18 cellular contexts compared by ENCODE assay signal in the genomic region with DNA sequence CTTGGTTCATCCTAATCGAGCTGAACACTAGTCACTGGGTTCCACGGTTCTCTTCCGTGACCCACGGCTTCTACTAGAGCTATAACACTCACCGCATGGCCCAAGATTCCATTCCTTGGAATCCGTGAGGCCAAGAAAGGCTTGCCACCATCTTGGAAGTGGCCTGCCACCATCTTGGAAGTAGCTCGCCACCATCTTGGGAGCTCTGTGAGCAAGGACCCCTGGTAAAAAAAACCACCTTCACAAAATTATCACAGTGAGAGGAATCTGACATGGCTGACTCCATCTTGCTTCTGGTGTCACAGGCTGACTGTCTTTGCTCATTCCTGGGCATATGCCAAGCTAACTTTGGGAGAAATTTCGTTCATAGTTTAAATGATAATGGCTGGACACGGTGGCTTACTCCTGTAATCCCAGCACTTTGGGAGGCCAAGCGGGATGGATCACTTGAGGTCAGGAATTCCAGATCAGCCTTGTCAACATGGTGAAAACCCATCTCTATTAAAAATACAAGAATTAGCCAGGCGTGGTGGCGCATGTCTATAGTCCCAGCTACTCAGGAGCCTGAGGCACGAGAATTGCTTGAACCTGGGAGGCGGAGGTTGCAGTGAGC. TPM values are rescaled to one million over a fixed set of nuclear protein-coding genes. Genes with fewer than 3 reads are reported as not detected.
"Had no signal": no experiment of that assay in that cellular context is flagged by ENCODE, and none has a peak within 500 bp of the region (broad histone marks: within the 10 kb centered on the region; RNA-seq: fewer than 3 reads in every experiment).

No MANE protein-coding gene starts in this region.

- H3K27me3 Mint-ChIP-seq: activated CD4-positive, alpha-beta memory T cell treated with anti-CD3 and anti-CD28 coated beads for 36 hours had no signal

- H3K36me3 Mint-ChIP-seq: activated CD4-positive, alpha-beta memory T cell treated with anti-CD3 and anti-CD28 coated beads for 36 hours; naive B cell had no signal

- H3K4me1 ChIP-seq: psoas muscle had no signal

- H3K36me3 ChIP-seq: brain microvascular endothelial cell, lower lobe of right lung, right lobe of liver, spleen, upper lobe of left lung had no signal

- H3K9me3 ChIP-seq: lower lobe of right lung, psoas muscle, right lobe of liver, spleen, upper lobe of left lung had no signal

- H3K4me3 ChIP-seq: lower lobe of right lung, psoas muscle, right lobe of liver, spleen, upper lobe of left lung had no signal

- H3K27me3 ChIP-seq: brain microvascular endothelial cell, right lobe of liver, spleen, upper lobe of left lung had no signal

- H3K27ac Mint-ChIP-seq: activated CD4-positive, alpha-beta memory T cell treated with anti-CD3 and anti-CD28 coated beads for 36 hours had no signal

- ATAC-seq: left cardiac atrium, lower lobe of right lung, psoas muscle, right lobe of liver had no signal

- DNase-seq: activated CD4-positive, alpha-beta memory T cell treated with anti-CD3 and anti-CD28 coated beads for 36 hours; activated CD4-positive, CD25-positive, alpha-beta regulatory T cell treated with anti-CD3 and anti-CD28 coated beads, Interleukin-2, amount 50 U/mL, for 72 hours; activated naive CD4-positive, alpha-beta T cell treated with anti-CD3 and anti-CD28 coated beads, Interleukin-2, amount 50 U/mL, for 16 hours; amniotic stem cell; brain microvascular endothelial cell; dermis blood vessel endothelial cell; hypothalamus; left cardiac atrium; lower lobe of right lung; naive B cell; psoas muscle; right lobe of liver; spleen; stimulated activated CD4-positive, alpha-beta T cell treated with anti-CD3 and anti-CD28 coated beads, Interleukin-2, amount 100 ng/mL, for 24 hours; stimulated activated naive CD4-positive, alpha-beta T cell treated with Interleukin-2 at 50 U/mL for 16 hours; upper lobe of left lung had no signal

- H3K9me3 Mint-ChIP-seq: activated CD4-positive, alpha-beta memory T cell treated with anti-CD3 and anti-CD28 coated beads for 36 hours; naive B cell had no signal

- H3K27ac ChIP-seq: brain microvascular endothelial cell, lower lobe of right lung, psoas muscle, right lobe of liver, spleen had no signal

- H3K4me3 Mint-ChIP-seq: activated CD4-positive, alpha-beta memory T cell treated with anti-CD3 and anti-CD28 coated beads for 36 hours had no signal

RNA-seq across cellular contexts. Expression of a gene that starts 21.7 kb away (rescaled TPM):
- total RNA-seq: activated CD4-positive, alpha-beta memory T cell treated with anti-CD3 and anti-CD28 coated beads for 36 hours; dermis blood vessel endothelial cell; epithelial cell of proximal tubule; lower lobe of right lung; spleen; T-helper 2 cell treated with Interferon-gamma antibody and Interleukin-4, amounts not matched to agents 100 ng/mL and 5 ng/mL, for 36 hours had no signal
